In genomic region chr11:62770778-62771143, GRCh38 we compare ENCODE assay signal across 7 cellular contexts. TPM values are rescaled to one million over a fixed set of nuclear protein-coding genes. Genes with fewer than 3 reads are reported as not detected.
DNase-seq lines count a peak whose midpoint lies in the region; ATAC-seq, FAIRE-seq and TF ChIP-seq lines count a peak whose summit lies in the region.

No MANE protein-coding gene starts in this region.

- H3K4me3 Mint-ChIP-seq in activated T-cell treated with anti-CD3 and anti-CD28 coated beads, Interleukin-2, amount 50 U/mL, for 24 hours = peak overlapping the region; percentile 89

- H3K27me3 Mint-ChIP-seq in activated T-cell treated with anti-CD3 and anti-CD28 coated beads, Interleukin-2, amount 50 U/mL, for 24 hours = no peaks in the 10 kb centered on the region

- intact Hi-C loops in pancreas (cut with DNase I) = no loop called here

- H3K4me3 ChIP-seq in pancreas = peak overlapping the region; percentile 10 to 66 (median 60)

- WGBS in pancreas, 2 donors = 1 to 2% methylated on average over 18 of the region's 18 CpGs

- H3K9me3 ChIP-seq in pancreas = no peaks in the 10 kb centered on the region

- peaks cover 0 to 9% (median 4%) of the 10 kb centered on the region in 3 donors for H3K36me3 ChIP-seq in pancreas

- no peaks in the 10 kb centered on the region for H3K9me3 Mint-ChIP-seq in activated T-cell treated with anti-CD3 and anti-CD28 coated beads, Interleukin-2, amount 50 U/mL, for 24 hours

- peak overlapping the region; percentile 94 to 97 (median 97) for H3K27ac ChIP-seq in pancreas

- peak; percentile 10 for ATAC-seq in HG03571 (IDR thresholded peaks at IDR 0.05; ENCODE audit: unreplicated experiment)
- peak in 3 of 4 donors; percentile 2 to 10 (median 3) for ATAC-seq in pancreas

- peak overlapping the region; percentile 99 for H3K27ac Mint-ChIP-seq in activated T-cell treated with anti-CD3 and anti-CD28 coated beads, Interleukin-2, amount 50 U/mL, for 24 hours

- FAIRE-seq in GM12892 (lab: Jason Lieb, UNC) (peak; percentile 33), pancreas (lab: Jason Lieb, UNC) (no peak), frontal cortex (lab: Jason Lieb, UNC) (no peak)

- TF ChIP-seq CTCF in pancreas (IDR thresholded peaks at IDR 0.05) = no peak

- TF ChIP-seq POLR2A in GM12892 (IDR thresholded peaks at IDR 0.05; ENCODE audit: low read depth, low read length) = no peak

- H3K27me3 ChIP-seq in pancreas = no peaks in the 10 kb centered on the region

- H3K4me1 Mint-ChIP-seq in activated T-cell treated with anti-CD3 and anti-CD28 coated beads, Interleukin-2, amount 50 U/mL, for 24 hours (ENCODE audit: low read depth) = peaks cover 35% of the 10 kb centered on the region

- peaks cover 48% of the 10 kb centered on the region for H3K36me3 Mint-ChIP-seq in activated T-cell treated with anti-CD3 and anti-CD28 coated beads, Interleukin-2, amount 50 U/mL, for 24 hours (ENCODE audit: low read depth)

- no peak for DNase-seq in GM12892 (ENCODE audit: insufficient read length)
- DNase-seq in activated T-cell treated with anti-CD3 and anti-CD28 coated beads, Interleukin-2, amount 50 U/mL, for 24 hours = peak; percentile 63
- peak; percentile 25 for DNase-seq in germinal center (ENCODE audit: low spot score)
- peak in 1 of 6 donors; percentile 32 for DNase-seq in pancreas
- no peak for DNase-seq in frontal cortex (ENCODE audit: low spot score in 2 of 2)
- DNase-seq in NCI-H1694 (lab: John Stamatoyannopoulos, UW) = no peak

- peaks cover 6 to 9% (median 7%) of the 10 kb centered on the region in 3 donors for H3K4me1 ChIP-seq in pancreas

RNA-seq across cellular contexts. Expression of gene TAF6L, which starts 0.4 kb away (rescaled TPM):
- 14.0 TPM for polyA plus RNA-seq in GM12892 (2012; ENCODE audit: missing spikeins)
- 10 to 100 TPM in 4 of 6 donors, 1 to 10 TPM in 2; 9.3 to 18.6 (median 11.7) TPM for total RNA-seq in pancreas
- polyA plus RNA-seq in pancreas = 10 to 100 TPM; 37.2 to 53.5 TPM
- total RNA-seq in frontal cortex = 15.1 TPM

RNA-seq across cellular contexts. Expression of gene POLR2G, which starts 9.4 kb away (rescaled TPM):
- polyA plus RNA-seq in GM12892 (2012; ENCODE audit: missing spikeins) = 158 TPM
- total RNA-seq in pancreas = 10 to 100 TPM; 15.1 to 32.0 (median 22.6) TPM
- polyA plus RNA-seq in pancreas = 10 to 100 TPM; 36.4 to 67.1 TPM
- total RNA-seq in frontal cortex = 59.9 TPM

RNA-seq across cellular contexts. Expression of gene TMEM179B, which starts 16.4 kb away (rescaled TPM):
- 21.1 TPM for polyA plus RNA-seq in GM12892 (2012; ENCODE audit: missing spikeins)
- 10 to 100 TPM; 14.8 to 26.2 (median 19.1) TPM for total RNA-seq in pancreas
- 10 to 100 TPM; 27.1 to 59.6 TPM for polyA plus RNA-seq in pancreas
- 17.1 TPM for total RNA-seq in frontal cortex

RNA-seq across cellular contexts. Expression of gene ZBTB3, which starts 16.8 kb away (rescaled TPM):
- 2.4 TPM for polyA plus RNA-seq in GM12892 (2012; ENCODE audit: missing spikeins)
- total RNA-seq in pancreas = 1 to 10 TPM; 3.7 to 9.8 (median 5.4) TPM
- polyA plus RNA-seq in pancreas = 1 to 10 TPM; 2.0 to 2.4 TPM
- 17.1 TPM for total RNA-seq in frontal cortex

RNA-seq across cellular contexts. Expression of gene TMEM223, which starts 21.0 kb away (rescaled TPM):
- polyA plus RNA-seq in GM12892 (2012; ENCODE audit: missing spikeins) = 10.3 TPM
- total RNA-seq in pancreas (1 to 10 TPM; 5.0 to 9.1 (median 6.9) TPM), frontal cortex (14.7 TPM)
- 10 to 100 TPM; 16.3 to 16.6 TPM for polyA plus RNA-seq in pancreas

Comparison
In these comparisons a context has a peak if more than half of its experiments do, and no peak if none do; other contexts are left out.
1. DNase-seq: peak in activated T-cell treated with anti-CD3 and anti-CD28 coated beads, Interleukin-2, amount 50 U/mL, for 24 hours (single experiment) and germinal center (single experiment); none in GM12892 (single experiment), frontal cortex (0 of 2) and NCI-H1694 (single experiment).